ENCODE assay signal across 8 cellular contexts in genomic region chr3:183253961-183254815, GRCh38. TPM values are rescaled to one million over a fixed set of nuclear protein-coding genes. Genes with fewer than 3 reads are reported as not detected.
A peak's percentile ranks its signal among the peaks of the same experiment; 100 is the strongest.
DNase-seq lines count a peak whose midpoint lies in the region; ATAC-seq and TF ChIP-seq lines count a peak whose summit lies in the region.

No MANE protein-coding gene starts in this region.

- H3K36me3 ChIP-seq in SK-N-SH (replicated peaks in 1 of 2; ENCODE audit: control insufficient read depth in 1 of 2, insufficient read depth in 2 of 2, low read length in 1 of 2) (peaks cover 3% of the 10 kb centered on the region in 2 experiments), colonic mucosa (no peaks in the 10 kb centered on the region), liver (ENCODE audit: control insufficient read depth in 4 of 4, insufficient read depth in 3 of 4, low read depth in 1 of 4, low read length in 3 of 4) (no peaks in the 10 kb centered on the region)

- no peak for TF ChIP-seq EP300 in SK-N-SH (IDR thresholded peaks at IDR 0.05; ENCODE audit: borderline replicate concordance in 1 of 2, low read depth in 1 of 2, low read length in 1 of 2)

- H3K9me3 Mint-ChIP-seq in stimulated activated naive CD8-positive, alpha-beta T cell treated with anti-CD3 and anti-CD28 coated beads, Interleukin-15, Interleukin-2, amounts not matched to agents 100 ng/mL and 50 ng/mL, for 24 hours, result no peaks in the 10 kb centered on the region

- DNase-seq in AG04449 (ENCODE audit: low read depth, low spot score) (no peak), SK-N-SH (peak; percentile 84), colonic mucosa (peak; percentile 40)

- CTCF ChIA-PET in AG04449 (lab: Yijun Ruan, JAX), result interaction anchor here (1.3 to 5.1 kb wide), 4 partner anchors 64 to 129 kb away, joined by 3 to 20 read pairs (median 5); no protein-coding TSS in a partner anchor
- CTCF ChIA-PET in SK-N-SH (lab: Yijun Ruan, JAX), result interaction anchor here (1.0 to 3.4 kb wide), 5 partner anchors 50 to 132 kb away, joined by 3 to 19 read pairs (median 3); no protein-coding TSS in a partner anchor

- H3K79me2 ChIP-seq in SK-N-SH (ENCODE audit: insufficient read depth), result peaks cover 31% of the 10 kb centered on the region

- peak overlapping the region; percentile 94 for H3K4me2 ChIP-seq in SK-N-SH

- no peaks in the 10 kb centered on the region for H3K9me3 ChIP-seq in SK-N-SH
- H3K9me3 ChIP-seq in colonic mucosa, result no peaks in the 10 kb centered on the region
- H3K9me3 ChIP-seq in liver (ENCODE audit: control insufficient read depth in 4 of 4, low read length in 3 of 4), result no peaks in the 10 kb centered on the region

- no peaks in the 10 kb centered on the region for H3K9me2 ChIP-seq in SK-N-SH

- no peaks in the 10 kb centered on the region for H3K27me3 ChIP-seq in SK-N-SH (ENCODE audit: insufficient read depth)
- H3K27me3 ChIP-seq in colonic mucosa, result no peaks in the 10 kb centered on the region
- no peaks in the 10 kb centered on the region for H3K27me3 ChIP-seq in liver (ENCODE audit: control insufficient read depth in 4 of 4, insufficient read depth in 4 of 4, low read length in 3 of 4)

- intact Hi-C loops in colonic mucosa (cut with DNase I), result no loop called here

- peaks cover 41% of the 10 kb centered on the region for H3K36me3 Mint-ChIP-seq in stimulated activated naive CD8-positive, alpha-beta T cell treated with anti-CD3 and anti-CD28 coated beads, Interleukin-15, Interleukin-2, amounts not matched to agents 100 ng/mL and 50 ng/mL, for 24 hours (ENCODE audit: low read depth)

- H3K9ac ChIP-seq in SK-N-SH (peak overlapping the region; percentile 83), colonic mucosa (ENCODE audit: low read depth in 2 of 2, low read length in 2 of 2) (peak overlapping the region; percentile 94 to 98), liver (ENCODE audit: low read depth in 1 of 2, low read length in 2 of 2) (peak overlapping the region; percentile 47 to 49)

- peaks cover 25% of the 10 kb centered on the region for H3K27me3 Mint-ChIP-seq in stimulated activated naive CD8-positive, alpha-beta T cell treated with anti-CD3 and anti-CD28 coated beads, Interleukin-15, Interleukin-2, amounts not matched to agents 100 ng/mL and 50 ng/mL, for 24 hours

- no peaks in the 10 kb centered on the region for H4K20me1 ChIP-seq in SK-N-SH (ENCODE audit: insufficient read depth)

- POLR2A ChIA-PET in AG04449 (lab: Yijun Ruan, JAX) (no interaction called here), SK-N-SH (lab: Yijun Ruan, JAX) (interaction anchor here (1.1 kb wide), 1 partner anchor 174 kb away, joined by 3 read pairs; the partner anchor contains the start of gene MCF2L2)

- H3K4me1 ChIP-seq in SK-N-SH (ENCODE audit: control insufficient read depth in 1 of 2, insufficient read depth in 2 of 2, low read depth in 1 of 2, low read length in 1 of 2), result peaks cover 0 to 2% of the 10 kb centered on the region in 2 experiments; a peak in 1 of 4 replicates
- H3K4me1 ChIP-seq in colonic mucosa, result peaks cover 2% of the 10 kb centered on the region
- peaks cover 4 to 13% (median 7%) of the 10 kb centered on the region in 4 donors for H3K4me1 ChIP-seq in liver (ENCODE audit: control insufficient read depth in 4 of 4, insufficient read depth in 4 of 4, low read length in 3 of 4)

- peak; percentile 9; the same call in 1 of the 2 replicates for TF ChIP-seq RAD21 in SK-N-SH (IDR thresholded peaks at IDR 0.05; ENCODE audit: low read length)
- TF ChIP-seq RAD21 in liver (IDR thresholded peaks at IDR 0.05), result no peak

- peaks cover 45% of the 10 kb centered on the region for H3K4me1 Mint-ChIP-seq in stimulated activated naive CD8-positive, alpha-beta T cell treated with anti-CD3 and anti-CD28 coated beads, Interleukin-15, Interleukin-2, amounts not matched to agents 100 ng/mL and 50 ng/mL, for 24 hours (ENCODE audit: low read depth)

- peak overlapping the region; percentile 43 to 77 for H3K27ac ChIP-seq in SK-N-SH (ENCODE audit: low read depth in 2 of 2, low read length in 1 of 2)
- peak overlapping the region; percentile 78 for H3K27ac ChIP-seq in colonic mucosa
- peak overlapping the region; percentile 44 to 57 for H3K27ac ChIP-seq in liver (ENCODE audit: low read depth in 1 of 2, low read length in 2 of 2)

- H3K4me3 ChIP-seq in AG04449 (ENCODE audit: low read depth, low read length) (peak overlapping the region; percentile 69), SK-N-SH (ENCODE audit: low read depth in 2 of 2, low read length in 1 of 2) (peak overlapping the region; percentile 79 to 88), colonic mucosa (peak overlapping the region; percentile 75), liver (ENCODE audit: low read depth in 1 of 3, low read length in 3 of 3) (peak overlapping the region; percentile 49 to 77 (median 70))

- TF ChIP-seq CTCF in AG04449 (IDR thresholded peaks at IDR 0.05; ENCODE audit: insufficient read depth, low read length, missing control alignments) (peak; percentile 17), SK-N-SH (IDR thresholded peaks at IDR 0.05) (peak; percentile 11; the same call in 1 of the 2 replicates), colonic mucosa (IDR thresholded peaks at IDR 0.05) (no peak), liver (IDR thresholded peaks at IDR 0.05; ENCODE audit: low read depth, low read length, missing input control) (no peak)

- no peaks in the 10 kb centered on the region for H3F3A ChIP-seq in SK-N-SH (replicated peaks; ENCODE audit: insufficient read depth)

- peak overlapping the region; percentile 90 for H3K4me3 Mint-ChIP-seq in stimulated activated naive CD8-positive, alpha-beta T cell treated with anti-CD3 and anti-CD28 coated beads, Interleukin-15, Interleukin-2, amounts not matched to agents 100 ng/mL and 50 ng/mL, for 24 hours

- ATAC-seq in GM19351 (IDR thresholded peaks at IDR 0.05; ENCODE audit: unreplicated experiment) (peak; percentile 47), GM21390 (IDR thresholded peaks at IDR 0.05; ENCODE audit: unreplicated experiment) (no peak), GM18511 (IDR thresholded peaks at IDR 0.05; ENCODE audit: unreplicated experiment) (no peak)

- WGBS in SK-N-SH (ENCODE audit: low lambda C conversion rate), result 2% methylated on average over 24 of the region's 109 CpGs
- WGBS in liver, result 5% methylated on average over 109 of the region's 109 CpGs

- peak overlapping the region; percentile 91 for H3K27ac Mint-ChIP-seq in stimulated activated naive CD8-positive, alpha-beta T cell treated with anti-CD3 and anti-CD28 coated beads, Interleukin-15, Interleukin-2, amounts not matched to agents 100 ng/mL and 50 ng/mL, for 24 hours

- H2AFZ ChIP-seq in SK-N-SH (ENCODE audit: low read depth), result peak overlapping the region; percentile 89

TF ChIP-seq in SK-N-SH, 30 proteins besides CTCF, POLR2A, EP300 and RAD21:
- TF ChIP-seq SIN3A (IDR thresholded peaks at IDR 0.05; ENCODE audit: borderline replicate concordance, low read depth, low read length) (peak; percentile 9; the same call in 1 of the 2 replicates), MXI1 (IDR thresholded peaks at IDR 0.05; ENCODE audit: low read depth, low read length) (no peak)

TF ChIP-seq in liver, 16 proteins besides CTCF, POLR2A, EP300 and RAD21 (continues in another document):
- no peak for TF ChIP-seq YY1 (IDR thresholded peaks at IDR 0.05)
- TF ChIP-seq FOXA1 (IDR thresholded peaks at IDR 0.05), result no peak
- TF ChIP-seq SP1 (IDR thresholded peaks at IDR 0.05), result no peak
- no peak for TF ChIP-seq RXRA (IDR thresholded peaks at IDR 0.05)
- TF ChIP-seq, protein P1, sequence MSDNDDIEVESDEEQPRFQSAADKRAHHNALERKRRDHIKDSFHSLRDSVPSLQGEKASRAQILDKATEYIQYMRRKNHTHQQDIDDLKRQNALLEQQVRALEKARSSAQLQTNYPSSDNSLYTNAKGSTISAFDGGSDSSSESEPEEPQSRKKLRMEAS (IDR thresholded peaks at IDR 0.05), result no peak
- no peak for TF ChIP-seq HNF4G (IDR thresholded peaks at IDR 0.05)
- TF ChIP-seq EGR1 (IDR thresholded peaks at IDR 0.05; ENCODE audit: low read depth in 2 of 2), result no peak
- no peak for TF ChIP-seq JUND (IDR thresholded peaks at IDR 0.05)
- no peak for TF ChIP-seq FOXA2 (IDR thresholded peaks at IDR 0.05)
- TF ChIP-seq, protein P2, sequence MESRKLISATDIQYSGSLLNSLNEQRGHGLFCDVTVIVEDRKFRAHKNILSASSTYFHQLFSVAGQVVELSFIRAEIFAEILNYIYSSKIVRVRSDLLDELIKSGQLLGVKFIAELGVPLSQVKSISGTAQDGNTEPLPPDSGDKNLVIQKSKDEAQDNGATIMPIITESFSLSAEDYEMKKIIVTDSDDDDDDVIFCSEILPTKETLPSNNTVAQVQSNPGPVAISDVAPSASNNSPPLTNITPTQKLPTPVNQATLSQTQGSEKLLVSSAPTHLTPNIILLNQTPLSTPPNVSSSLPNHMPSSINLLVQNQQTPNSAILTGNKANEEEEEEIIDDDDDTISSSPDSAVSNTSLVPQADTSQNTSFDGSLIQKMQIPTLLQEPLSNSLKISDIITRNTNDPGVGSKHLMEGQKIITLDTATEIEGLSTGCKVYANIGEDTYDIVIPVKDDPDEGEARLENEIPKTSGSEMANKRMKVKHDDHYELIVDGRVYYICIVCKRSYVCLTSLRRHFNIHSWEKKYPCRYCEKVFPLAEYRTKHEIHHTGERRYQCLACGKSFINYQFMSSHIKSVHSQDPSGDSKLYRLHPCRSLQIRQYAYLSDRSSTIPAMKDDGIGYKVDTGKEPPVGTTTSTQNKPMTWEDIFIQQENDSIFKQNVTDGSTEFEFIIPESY (IDR thresholded peaks at IDR 0.05), result no peak

RNA-seq across cellular contexts. Expression of gene B3GNT5, which starts 1.1 kb away (rescaled TPM):
- polyA plus RNA-seq in SK-N-SH (2012; rRNA removed), result 4.7 and 6.0 TPM in 2 replicates
- 6.9 and 8.4 TPM in 2 replicates for polyA plus RNA-seq in SK-N-SH (2012; cell fraction: cytosol; rRNA removed)
- 2.6 and 5.7 TPM in 2 replicates for polyA plus RNA-seq in SK-N-SH (2012; cell fraction: nucleus; rRNA removed)
- 100 to 1,000 TPM in 1 of 2 donors, 10 to 100 TPM in 1; 43.1 to 108 TPM for total RNA-seq in colonic mucosa
- total RNA-seq in liver, result 1 to 10 TPM in 1 of 2 donors, under 1 TPM in 1; 0.84 to 1.8 TPM
- under 1 TPM; 0.22 to 0.23 TPM for polyA plus RNA-seq in liver

Comparison
In these comparisons a context has a peak if more than half of its experiments do, and no peak if none do; other contexts are left out.
1. CTCF ChIP-seq: peak in AG04449 (single experiment) and SK-N-SH (single experiment); none in colonic mucosa (single experiment) and liver (single experiment).
2. RNA of gene B3GNT5, which starts 1.1 kb away (total RNA-seq): 43.1 to 108 TPM in colonic mucosa; 0.84 to 1.8 TPM in liver; every median in the first group is over 10 times any median in the second.
3. Peak in every context shown above with its lines, with median percentiles within 50 percentile points of each other: H3K4me3 ChIP-seq, H3K27ac ChIP-seq and H3K9ac ChIP-seq.